ENCODE assay signal across 10 cellular contexts in the genomic region with DNA sequence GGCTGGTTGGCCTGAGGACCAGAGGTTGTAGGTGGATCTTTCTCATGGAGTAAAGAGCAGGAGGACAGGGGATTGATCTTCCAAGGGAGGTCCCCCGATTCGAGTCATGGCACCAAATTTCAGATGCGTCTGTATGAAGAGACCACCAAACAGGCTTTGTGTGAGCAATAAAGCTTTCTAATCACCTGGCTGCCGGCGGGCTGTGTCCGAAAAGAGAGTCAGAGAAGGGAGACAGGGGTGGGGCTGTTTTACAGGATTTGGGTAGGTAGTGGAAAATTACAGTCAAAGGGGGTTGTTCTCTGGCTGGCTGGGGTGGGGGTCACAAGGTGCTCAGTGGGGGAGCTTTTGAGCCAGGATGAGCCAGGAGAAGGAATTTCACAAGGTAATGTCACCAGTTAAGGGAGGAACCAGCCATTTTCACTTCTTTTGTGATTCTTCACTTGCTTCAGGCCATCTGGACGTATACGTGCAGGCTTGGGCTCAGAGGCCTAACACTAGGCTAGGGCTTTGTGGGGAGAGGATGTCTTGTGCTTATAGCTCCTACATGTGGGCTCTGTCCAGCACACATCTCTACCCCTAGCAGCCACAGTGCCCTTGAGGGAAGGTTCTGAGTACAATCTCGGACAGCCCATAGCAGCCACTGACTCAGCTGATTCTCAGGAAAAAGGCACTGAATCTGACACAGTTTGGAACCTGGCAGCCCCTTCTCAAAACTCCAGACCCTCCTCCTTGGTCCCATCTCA. TPM values are rescaled to one million over a fixed set of nuclear protein-coding genes. Genes with fewer than 3 reads are reported as not detected.
"Had no signal": no experiment of that assay in that cellular context is flagged by ENCODE, and none has a peak within 500 bp of the region (broad histone marks: within the 10 kb centered on the region; RNA-seq: fewer than 3 reads in every experiment).

No MANE protein-coding gene starts in this region.

RNA-seq across cellular contexts. Expression of a gene that starts 9.7 kb away (rescaled TPM):
- total RNA-seq: activated CD8-positive, alpha-beta T cell treated with anti-CD3 and anti-CD28 coated beads for 36 hours; activated naive CD8-positive, alpha-beta T cell treated with anti-CD3 and anti-CD28 coated beads for 36 hours; activated T-cell treated with anti-CD3 and anti-CD28 coated beads, Interleukin-2, amount 50 U/mL, for 72 hours; activated T-helper 2 cell treated with anti-CD3 and anti-CD28 coated beads, Interferon-gamma antibody, Interleukin-2, Interleukin-4, amounts not matched to agents 10 μg/mL and 5 μg/mL and 100 μg/mL, durations not matched to agents 14 hours and 24 hours and 36 hours; SJCRH30; T-helper 1 cell treated with Interleukin-12 subunit alpha and Interleukin-12 subunit beta and Interleukin-4 antibody, amounts not matched to agents 30 ng/mL and 1 ng/mL, for 36 hours had no signal

RNA-seq across cellular contexts. Expression of a gene that starts 56.3 kb away (rescaled TPM):
- total RNA-seq: activated naive CD8-positive, alpha-beta T cell treated with anti-CD3 and anti-CD28 coated beads for 36 hours; activated T-helper 2 cell treated with anti-CD3 and anti-CD28 coated beads, Interferon-gamma antibody, Interleukin-2, Interleukin-4, amounts not matched to agents 10 μg/mL and 5 μg/mL and 100 μg/mL, durations not matched to agents 14 hours and 24 hours and 36 hours; cardiac septum; Peyer's patch; Right ventricle myocardium superior; SJCRH30; T-helper 1 cell treated with Interleukin-12 subunit alpha and Interleukin-12 subunit beta and Interleukin-4 antibody, amounts not matched to agents 30 ng/mL and 1 ng/mL, for 36 hours had no signal
- polyA plus RNA-seq: adipose tissue had no signal
